Comparison of ENCODE assay signal across 8 cellular contexts in genomic region chr6:42564496-42564890, GRCh38. TPM values are rescaled to one million over a fixed set of nuclear protein-coding genes. Genes with fewer than 3 reads are reported as not detected.
DNase-seq lines count a peak whose midpoint lies in the region; ATAC-seq, FAIRE-seq and TF ChIP-seq lines count a peak whose summit lies in the region.

No MANE protein-coding gene starts in this region.

- peak overlapping the region; percentile 97 for H3K9ac ChIP-seq in mesenchymal stem cell (ENCODE audit: low read length)

- H2AK5ac ChIP-seq in mesenchymal stem cell (ENCODE audit: low read length, severe bottlenecking): no peak overlapping the region

- WGBS in mesenchymal stem cell: 0% methylated on average over 13 of the region's 13 CpGs
- 0 to 1% methylated on average over 13 of the region's 13 CpGs for WGBS in aorta, 2 donors

- H4K8ac ChIP-seq in mesenchymal stem cell (ENCODE audit: low read length): peak overlapping the region; percentile 62

- H3K18ac ChIP-seq in mesenchymal stem cell (ENCODE audit: low read depth in 1 of 2, low read length in 2 of 2): peak overlapping the region in 1 of 2 experiments; percentile 95

- H3K4me3 Mint-ChIP-seq in activated CD8-positive, alpha-beta memory T cell treated with anti-CD3 and anti-CD28 coated beads, Interleukin-2, amount 10 ng/mL, durations not matched to agents 7 days and 5 days: peak overlapping the region; percentile 93
- H3K4me3 Mint-ChIP-seq in brain: peak overlapping the region; percentile 95 to 99 (median 97)

- H4K91ac ChIP-seq in mesenchymal stem cell (ENCODE audit: low read length): no peak overlapping the region

- peak overlapping the region; percentile 84 for H3K4me2 ChIP-seq in mesenchymal stem cell (ENCODE audit: low read length, poor library complexity, severe bottlenecking)

- H2BK120ac ChIP-seq in mesenchymal stem cell (ENCODE audit: low read depth, low read length): no peak overlapping the region

- H3K4ac ChIP-seq in mesenchymal stem cell (ENCODE audit: low read depth in 1 of 2, low read length in 2 of 2): peak overlapping the region in 1 of 2 experiments; percentile 19

- peaks cover 25% of the 10 kb centered on the region for H3K36me3 Mint-ChIP-seq in activated CD8-positive, alpha-beta memory T cell treated with anti-CD3 and anti-CD28 coated beads, Interleukin-2, amount 10 ng/mL, durations not matched to agents 7 days and 5 days
- H3K36me3 Mint-ChIP-seq in brain: peaks cover 36% of the 10 kb centered on the region

- H3K4me3 ChIP-seq in LNCaP clone FGC (ENCODE audit: low read depth, low read length) (peak overlapping the region; percentile 96), mesenchymal stem cell (ENCODE audit: insufficient read depth in 1 of 2, low read depth in 1 of 2, low read length in 2 of 2) (peak overlapping the region; percentile 87 to 93), aorta (ENCODE audit: low read length in 2 of 2) (peak overlapping the region; percentile 70 to 78)

- no peak for DNase-seq in activated CD8-positive, alpha-beta memory T cell treated with anti-CD3 and anti-CD28 coated beads, Interleukin-2, amount 10 ng/mL, durations not matched to agents 7 days and 5 days
- no peak for DNase-seq in activated CD8-positive, alpha-beta memory T cell treated with anti-CD3 and anti-CD28 coated beads, Interleukin-2, amount 50 U/mL, for 4 hours
- no peak for DNase-seq in LNCaP clone FGC (ENCODE audit: low read depth)
- peak; percentile 81 for DNase-seq in mesenchymal stem cell
- no peak for DNase-seq in aorta
- DNase-seq in RCC 7860 (ENCODE audit: low spot score): no peak
- no peak for DNase-seq in H54 (ENCODE audit: insufficient read length, low spot score)

- H2BK15ac ChIP-seq in mesenchymal stem cell (ENCODE audit: low read depth, poor library complexity, severe bottlenecking): no peak overlapping the region

- TF ChIP-seq CTCF in LNCaP clone FGC (IDR thresholded peaks at IDR 0.05; ENCODE audit: control insufficient read depth, extremely low read depth, insufficient read depth) (no peak), brain (conservative IDR thresholded peaks at IDR 0.05) (no peak)

- peak overlapping the region in 1 of 2 experiments; percentile 89 for H3K14ac ChIP-seq in mesenchymal stem cell (ENCODE audit: low read length in 2 of 2)

- peak; percentile 28 for ATAC-seq in activated CD8-positive, alpha-beta memory T cell treated with anti-CD3 and anti-CD28 coated beads, Interleukin-2, amount 10 ng/mL, durations not matched to agents 7 days and 5 days
- no peak for ATAC-seq in aorta (ENCODE audit: low FRiP score)

- H3K27me3 ChIP-seq in mesenchymal stem cell (ENCODE audit: control insufficient read depth in 1 of 2, insufficient read depth in 1 of 2, low read length in 2 of 2) (no peaks in the 10 kb centered on the region), aorta (ENCODE audit: control insufficient read depth in 1 of 2, insufficient read depth in 2 of 2, low read length in 1 of 2) (no peaks in the 10 kb centered on the region)

- no peak overlapping the region for H2BK5ac ChIP-seq in mesenchymal stem cell (ENCODE audit: low read depth, low read length, poor library complexity, severe bottlenecking)

- H3K4me1 ChIP-seq in mesenchymal stem cell (ENCODE audit: control insufficient read depth, insufficient read depth, low read depth, low read length): peaks cover 3% of the 10 kb centered on the region
- peaks cover 0 to 2% of the 10 kb centered on the region in 2 donors for H3K4me1 ChIP-seq in aorta (ENCODE audit: control insufficient read depth in 1 of 2, insufficient read depth in 2 of 2, low read length in 2 of 2)

- H3K27ac ChIP-seq in mesenchymal stem cell (ENCODE audit: low read length, poor library complexity, severe bottlenecking) (peak overlapping the region; percentile 41), aorta (ENCODE audit: low read depth in 1 of 2, low read length in 2 of 2) (peak overlapping the region; percentile 81 to 86)

- peak overlapping the region; percentile 88 for H3K27ac Mint-ChIP-seq in activated CD8-positive, alpha-beta memory T cell treated with anti-CD3 and anti-CD28 coated beads, Interleukin-2, amount 10 ng/mL, durations not matched to agents 7 days and 5 days
- H3K27ac Mint-ChIP-seq in brain: peak overlapping the region; percentile 93 to 98 (median 98)

- H3K9me3 Mint-ChIP-seq in activated CD8-positive, alpha-beta memory T cell treated with anti-CD3 and anti-CD28 coated beads, Interleukin-2, amount 10 ng/mL, durations not matched to agents 7 days and 5 days (ENCODE audit: low read depth): no peaks in the 10 kb centered on the region
- H3K9me3 Mint-ChIP-seq in brain: peaks cover 0 to 3% (median 0%) of the 10 kb centered on the region in 5 experiments

- H2BK12ac ChIP-seq in mesenchymal stem cell (ENCODE audit: low read length in 2 of 2): no peak overlapping the region

- intact Hi-C loops in aorta (cut with DNase I): loop anchor here in 1 of 2 donors (10.0 kb wide), 1 partner anchor 780 kb away; the partner anchor contains the start of genes PRICKLE4 and TOMM6

- H3K4me1 Mint-ChIP-seq in activated CD8-positive, alpha-beta memory T cell treated with anti-CD3 and anti-CD28 coated beads, Interleukin-2, amount 10 ng/mL, durations not matched to agents 7 days and 5 days: peaks cover 32% of the 10 kb centered on the region
- peaks cover 35% of the 10 kb centered on the region for H3K4me1 Mint-ChIP-seq in brain

- H3K79me1 ChIP-seq in mesenchymal stem cell (replicated peaks; ENCODE audit: low read length, poor library complexity, severe bottlenecking): no peaks in the 10 kb centered on the region

- TF ChIP-seq POLR2A in H54 (IDR thresholded peaks at IDR 0.05; ENCODE audit: low read depth, low read length): no peak

- no peaks in the 10 kb centered on the region for H3K9me3 ChIP-seq in mesenchymal stem cell (ENCODE audit: control insufficient read depth, low read length)
- H3K9me3 ChIP-seq in aorta (ENCODE audit: control insufficient read depth, low read length): no peaks in the 10 kb centered on the region

- peak overlapping the region in 1 of 2 experiments; percentile 79 for H3K23ac ChIP-seq in mesenchymal stem cell (ENCODE audit: low read length in 2 of 2)

- no peak for FAIRE-seq in RCC 7860 (lab: Jason Lieb, UNC)
- FAIRE-seq in H54 (lab: Jason Lieb, UNC): no peak

- H2AFZ ChIP-seq in mesenchymal stem cell (ENCODE audit: low read depth, low read length): peak overlapping the region; percentile 46

- peaks cover 3% of the 10 kb centered on the region for H3K27me3 Mint-ChIP-seq in activated CD8-positive, alpha-beta memory T cell treated with anti-CD3 and anti-CD28 coated beads, Interleukin-2, amount 10 ng/mL, durations not matched to agents 7 days and 5 days
- H3K27me3 Mint-ChIP-seq in brain: peaks cover 21% of the 10 kb centered on the region

- CTCF ChIA-PET in activated CD8-positive, alpha-beta memory T cell treated with anti-CD3 and anti-CD28 coated beads, Interleukin-2, amount 10 ng/mL, durations not matched to agents 7 days and 5 days (lab: Charles Lee): interaction anchor here (0.7 to 5.5 kb wide), 17 partner anchors 8 to 777 kb away, joined by 3 to 38 read pairs (median 5); partner anchors contain the start of genes BYSL, MED20, RPL7L1 and TAF8

- H3K36me3 ChIP-seq in mesenchymal stem cell (ENCODE audit: control insufficient read depth in 1 of 2, insufficient read depth in 2 of 2, low read depth in 1 of 2, low read length in 2 of 2): peaks cover 0 to 8% of the 10 kb centered on the region in 2 experiments
- H3K36me3 ChIP-seq in aorta (ENCODE audit: control insufficient read depth in 1 of 2, insufficient read depth in 2 of 2, low read length in 1 of 2): no peaks in the 10 kb centered on the region

RNA-seq across cellular contexts. Expression of gene UBR2, which starts 0.7 kb away (rescaled TPM):
- 10 to 100 TPM; 27.5 to 32.3 TPM for total RNA-seq in activated CD8-positive, alpha-beta memory T cell treated with anti-CD3 and anti-CD28 coated beads, Interleukin-2, amount 10 ng/mL, durations not matched to agents 7 days and 5 days
- polyA plus RNA-seq in brain (ENCODE audit: insufficient read depth, low read depth, low replicate concordance): 6.5 TPM
- 6.4 TPM for polyA plus RNA-seq in mesenchymal stem cell (2013, experiment 1 of 2)
- polyA plus RNA-seq in mesenchymal stem cell (2013, experiment 2 of 2): 6.2 TPM
- total RNA-seq in aorta: 10 to 100 TPM; 30.8 to 38.8 TPM
- 10 to 100 TPM in 1 of 2 donors, 1 to 10 TPM in 1; 6.5 to 14.0 TPM for polyA plus RNA-seq in aorta
